Comparison of ENCODE assay signal across 12 cellular contexts in genomic region chr7:44575054-44575453, GRCh38. TPM values are rescaled to one million over a fixed set of nuclear protein-coding genes. Genes with fewer than 3 reads are reported as not detected.
A peak's percentile ranks its signal among the peaks of the same experiment; 100 is the strongest.
DNase-seq lines count a peak whose midpoint lies in the region; ATAC-seq and TF ChIP-seq lines count a peak whose summit lies in the region.
"Had no signal": no experiment of that assay in that cellular context is flagged by ENCODE, and none has a peak within 500 bp of the region (broad histone marks: within the 10 kb centered on the region; RNA-seq: fewer than 3 reads in every experiment).

No MANE protein-coding gene starts in this region.

- H3K36me3 ChIP-seq in cardiac muscle cell: peaks cover 51% of the 10 kb centered on the region

- TF ChIP-seq CTCF in cardiac muscle cell (IDR thresholded peaks at IDR 0.05; ENCODE audit: low read depth, low read length) (no peak), glutamatergic neuron (IDR thresholded peaks at IDR 0.05; ENCODE audit: partially characterized antibody, unreplicated experiment) (no peak), type B pancreatic cell (conservative IDR thresholded peaks at IDR 0.05) (no peak)

- peak overlapping the region; percentile 93 to 99 (median 97) for H3K4me3 Mint-ChIP-seq in T-cell
- peak overlapping the region; percentile 98 for H3K4me3 Mint-ChIP-seq in glutamatergic neuron (ENCODE audit: unreplicated experiment)
- H3K4me3 Mint-ChIP-seq in type B pancreatic cell: peak overlapping the region; percentile 99

- intact Hi-C loops in right cardiac atrium (cut with DNase I): no loop called here

- peak overlapping the region; percentile 81 to 98 for H3K27ac Mint-ChIP-seq in T-cell
- peak overlapping the region; percentile 94 for H3K27ac Mint-ChIP-seq in glutamatergic neuron (ENCODE audit: unreplicated experiment)
- peak overlapping the region; percentile 97 for H3K27ac Mint-ChIP-seq in type B pancreatic cell

- H3K27ac ChIP-seq in cardiac muscle cell (peak overlapping the region; percentile 90), right cardiac atrium (ENCODE audit: low read length) (no peak overlapping the region)

- H3K4me3 ChIP-seq in cardiac muscle cell: no peak overlapping the region
- H3K4me3 ChIP-seq in right cardiac atrium (ENCODE audit: low read length): no peak overlapping the region

- CTCF ChIA-PET in T-cell (lab: Charles Lee): interaction anchor here in 1 of 2 donors (1.3 kb wide), 1 partner anchor 10 kb away, joined by 3 read pairs; no protein-coding TSS in a partner anchor

- H3K9me3 Mint-ChIP-seq in T-cell (no peaks in the 10 kb centered on the region), glutamatergic neuron (ENCODE audit: unreplicated experiment) (peaks cover 8% of the 10 kb centered on the region), type B pancreatic cell (no peaks in the 10 kb centered on the region)

- ATAC-seq in right cardiac atrium: no peak
- ATAC-seq in T-cell (replicated peaks in 1 of 4): no peak
- no peak for ATAC-seq in HG02610 (IDR thresholded peaks at IDR 0.05; ENCODE audit: unreplicated experiment)
- ATAC-seq: left ventricle myocardium superior had no signal

- peaks cover 42% of the 10 kb centered on the region for H3K36me3 Mint-ChIP-seq in T-cell
- H3K36me3 Mint-ChIP-seq in glutamatergic neuron (ENCODE audit: unreplicated experiment): peaks cover under 1% of the 10 kb centered on the region
- peaks cover 28% of the 10 kb centered on the region for H3K36me3 Mint-ChIP-seq in type B pancreatic cell

- H3K9me3 ChIP-seq in cardiac muscle cell (ENCODE audit: low read depth): no peaks in the 10 kb centered on the region
- H3K9me3 ChIP-seq in right cardiac atrium (ENCODE audit: control insufficient read depth, low read length): no peaks in the 10 kb centered on the region
- H3K9me3 ChIP-seq: esophagus squamous epithelium had no signal

- peaks cover 39 to 60% (median 57%) of the 10 kb centered on the region in 3 donors for H3K4me1 Mint-ChIP-seq in T-cell
- H3K4me1 Mint-ChIP-seq in glutamatergic neuron (ENCODE audit: low read depth, unreplicated experiment): peaks cover 11% of the 10 kb centered on the region
- H3K4me1 Mint-ChIP-seq in type B pancreatic cell (ENCODE audit: unreplicated experiment): peaks cover 15% of the 10 kb centered on the region

- H3K4me1 ChIP-seq in cardiac muscle cell (ENCODE audit: low read depth): peaks cover 12% of the 10 kb centered on the region
- peaks cover 8% of the 10 kb centered on the region for H3K4me1 ChIP-seq in right cardiac atrium (ENCODE audit: control insufficient read depth, insufficient read depth, low read length)

- H3K27me3 ChIP-seq in cardiac muscle cell (no peaks in the 10 kb centered on the region), right cardiac atrium (ENCODE audit: control insufficient read depth, insufficient read depth) (no peaks in the 10 kb centered on the region)
- H3K27me3 ChIP-seq: esophagus squamous epithelium had no signal

- POLR2A ChIA-PET in T-cell (lab: Charles Lee): interaction anchor here (0.6 to 1.6 kb wide), 3 partner anchors 10 to 491 kb away, joined by 4 to 6 read pairs (median 4); no protein-coding TSS in a partner anchor

- H3K27me3 Mint-ChIP-seq in T-cell (no peaks in the 10 kb centered on the region), glutamatergic neuron (ENCODE audit: unreplicated experiment) (peaks cover 7% of the 10 kb centered on the region), type B pancreatic cell (no peaks in the 10 kb centered on the region)

- DNase-seq in cardiac muscle cell (ENCODE audit: low read depth in 1 of 2, low spot score in 1 of 2) (no peak), right cardiac atrium (no peak), T-cell (no peak), glutamatergic neuron (no peak), type B pancreatic cell (ENCODE audit: extremely low spot score, unreplicated experiment) (no peak), EL (no peak), islet precursor cell (no peak)
- DNase-seq: esophagus squamous epithelium, left ventricle myocardium superior, NCI-H345, T-helper 9 cell had no signal

RNA-seq across cellular contexts. Expression of gene DDX56, which starts 1.3 kb away (rescaled TPM):
- total RNA-seq in cardiac muscle cell: 52.3 and 65.2 TPM in 2 replicates
- polyA plus RNA-seq in cardiac muscle cell: 62.1 and 78.1 TPM in 2 replicates
- 10 to 100 TPM; 23.4 to 35.5 (median 28.2) TPM for total RNA-seq in right cardiac atrium
- polyA plus RNA-seq in right cardiac atrium: 24.1 TPM
- total RNA-seq in T-cell: 100 to 1,000 TPM in 4 of 5 donors, 10 to 100 TPM in 1; 97.5 to 118 (median 107) TPM
- 84.3 TPM for total RNA-seq in glutamatergic neuron (ENCODE audit: unreplicated experiment)
- 86.5 and 100 TPM in 2 replicates for total RNA-seq in type B pancreatic cell (ENCODE audit: low replicate concordance)

RNA-seq across cellular contexts. Expression of gene TMED4, which starts 7.0 kb away (rescaled TPM):
- total RNA-seq in cardiac muscle cell: 318 and 319 TPM in 2 replicates
- 124 and 144 TPM in 2 replicates for polyA plus RNA-seq in cardiac muscle cell
- total RNA-seq in right cardiac atrium: 10 to 100 TPM; 63.2 to 75.2 (median 66.6) TPM
- 63.9 TPM for polyA plus RNA-seq in right cardiac atrium
- total RNA-seq in T-cell: 100 to 1,000 TPM in 1 of 5 donors, 10 to 100 TPM in 4; 84.5 to 106 (median 93.1) TPM
- 90.7 TPM for total RNA-seq in glutamatergic neuron (ENCODE audit: unreplicated experiment)
- 92.8 and 97.1 TPM in 2 replicates for total RNA-seq in type B pancreatic cell (ENCODE audit: low replicate concordance)

RNA-seq across cellular contexts. Expression of gene OGDH, which starts 31.4 kb away (rescaled TPM):
- total RNA-seq in cardiac muscle cell (110 and 111 TPM in 2 replicates), right cardiac atrium (100 to 1,000 TPM; 347 to 406 (median 380) TPM), T-cell (100 to 1,000 TPM in 3 of 5 donors, 10 to 100 TPM in 2; 58.9 to 113 (median 108) TPM), glutamatergic neuron (ENCODE audit: unreplicated experiment) (102 TPM), type B pancreatic cell (ENCODE audit: low replicate concordance) (92.8 and 122 TPM in 2 replicates)
- polyA plus RNA-seq in cardiac muscle cell (71.9 and 80.0 TPM in 2 replicates), right cardiac atrium (168 TPM)

RNA-seq across cellular contexts. Expression of gene NPC1L1, which starts 33.9 kb away (rescaled TPM):
- total RNA-seq in cardiac muscle cell (0.21 TPM in 1 of 2 replicates, not detected in the other), right cardiac atrium (under 1 TPM in 2 of 4 donors, not detected in 2; 0.06 to 0.08 TPM), T-cell (under 1 TPM in 4 of 5 donors, not detected in 1; 0.06 to 0.50 (median 0.10) TPM), glutamatergic neuron (ENCODE audit: unreplicated experiment) (not detected), type B pancreatic cell (ENCODE audit: low replicate concordance) (8.8 and 11.0 TPM in 2 replicates)
- polyA plus RNA-seq in cardiac muscle cell (not detected in 2 replicates), right cardiac atrium (0.05 TPM)
- total RNA-seq: left ventricle myocardium superior had no signal
